1 cellular context compared by ENCODE assay signal in the genomic region with DNA sequence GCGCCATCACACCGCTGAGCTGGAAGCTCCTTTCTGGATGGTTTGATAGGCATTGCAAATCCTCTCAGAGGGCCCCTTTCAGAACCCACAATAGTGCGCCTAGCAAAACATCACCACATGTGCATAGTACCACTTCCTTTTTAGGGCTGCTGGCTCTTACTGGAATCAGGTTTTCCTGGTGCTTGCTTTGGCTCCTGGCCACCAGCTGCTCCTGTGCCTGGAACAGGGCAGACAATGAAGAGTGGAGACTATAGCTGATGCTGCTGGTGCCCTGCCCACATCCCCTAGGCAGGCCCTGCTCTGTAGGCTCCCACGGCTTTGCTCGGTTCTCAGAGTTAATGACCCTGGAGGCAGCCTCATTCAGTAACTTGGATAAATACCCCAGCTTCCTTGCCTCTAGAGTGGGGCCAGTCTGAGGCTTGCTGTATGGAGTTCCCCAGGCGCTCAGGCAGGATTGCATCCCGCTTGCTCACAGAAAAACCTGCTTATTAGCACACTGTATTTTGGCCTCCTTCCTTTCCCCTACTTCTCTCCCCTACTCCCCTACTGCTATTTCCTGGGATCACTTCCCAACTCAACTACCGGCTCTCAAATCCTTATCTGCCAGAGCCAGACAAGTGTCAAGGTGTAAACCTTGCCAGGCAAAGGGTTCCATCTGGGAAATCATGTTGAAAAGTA.
TF ChIP-seq lines count a peak whose summit lies in the region.

No MANE protein-coding gene starts in this region.

TF ChIP-seq in GM23338, 12 proteins besides CTCF, POLR2A, EP300 and RAD21 (continued from another document):
- TF ChIP-seq, protein P1, sequence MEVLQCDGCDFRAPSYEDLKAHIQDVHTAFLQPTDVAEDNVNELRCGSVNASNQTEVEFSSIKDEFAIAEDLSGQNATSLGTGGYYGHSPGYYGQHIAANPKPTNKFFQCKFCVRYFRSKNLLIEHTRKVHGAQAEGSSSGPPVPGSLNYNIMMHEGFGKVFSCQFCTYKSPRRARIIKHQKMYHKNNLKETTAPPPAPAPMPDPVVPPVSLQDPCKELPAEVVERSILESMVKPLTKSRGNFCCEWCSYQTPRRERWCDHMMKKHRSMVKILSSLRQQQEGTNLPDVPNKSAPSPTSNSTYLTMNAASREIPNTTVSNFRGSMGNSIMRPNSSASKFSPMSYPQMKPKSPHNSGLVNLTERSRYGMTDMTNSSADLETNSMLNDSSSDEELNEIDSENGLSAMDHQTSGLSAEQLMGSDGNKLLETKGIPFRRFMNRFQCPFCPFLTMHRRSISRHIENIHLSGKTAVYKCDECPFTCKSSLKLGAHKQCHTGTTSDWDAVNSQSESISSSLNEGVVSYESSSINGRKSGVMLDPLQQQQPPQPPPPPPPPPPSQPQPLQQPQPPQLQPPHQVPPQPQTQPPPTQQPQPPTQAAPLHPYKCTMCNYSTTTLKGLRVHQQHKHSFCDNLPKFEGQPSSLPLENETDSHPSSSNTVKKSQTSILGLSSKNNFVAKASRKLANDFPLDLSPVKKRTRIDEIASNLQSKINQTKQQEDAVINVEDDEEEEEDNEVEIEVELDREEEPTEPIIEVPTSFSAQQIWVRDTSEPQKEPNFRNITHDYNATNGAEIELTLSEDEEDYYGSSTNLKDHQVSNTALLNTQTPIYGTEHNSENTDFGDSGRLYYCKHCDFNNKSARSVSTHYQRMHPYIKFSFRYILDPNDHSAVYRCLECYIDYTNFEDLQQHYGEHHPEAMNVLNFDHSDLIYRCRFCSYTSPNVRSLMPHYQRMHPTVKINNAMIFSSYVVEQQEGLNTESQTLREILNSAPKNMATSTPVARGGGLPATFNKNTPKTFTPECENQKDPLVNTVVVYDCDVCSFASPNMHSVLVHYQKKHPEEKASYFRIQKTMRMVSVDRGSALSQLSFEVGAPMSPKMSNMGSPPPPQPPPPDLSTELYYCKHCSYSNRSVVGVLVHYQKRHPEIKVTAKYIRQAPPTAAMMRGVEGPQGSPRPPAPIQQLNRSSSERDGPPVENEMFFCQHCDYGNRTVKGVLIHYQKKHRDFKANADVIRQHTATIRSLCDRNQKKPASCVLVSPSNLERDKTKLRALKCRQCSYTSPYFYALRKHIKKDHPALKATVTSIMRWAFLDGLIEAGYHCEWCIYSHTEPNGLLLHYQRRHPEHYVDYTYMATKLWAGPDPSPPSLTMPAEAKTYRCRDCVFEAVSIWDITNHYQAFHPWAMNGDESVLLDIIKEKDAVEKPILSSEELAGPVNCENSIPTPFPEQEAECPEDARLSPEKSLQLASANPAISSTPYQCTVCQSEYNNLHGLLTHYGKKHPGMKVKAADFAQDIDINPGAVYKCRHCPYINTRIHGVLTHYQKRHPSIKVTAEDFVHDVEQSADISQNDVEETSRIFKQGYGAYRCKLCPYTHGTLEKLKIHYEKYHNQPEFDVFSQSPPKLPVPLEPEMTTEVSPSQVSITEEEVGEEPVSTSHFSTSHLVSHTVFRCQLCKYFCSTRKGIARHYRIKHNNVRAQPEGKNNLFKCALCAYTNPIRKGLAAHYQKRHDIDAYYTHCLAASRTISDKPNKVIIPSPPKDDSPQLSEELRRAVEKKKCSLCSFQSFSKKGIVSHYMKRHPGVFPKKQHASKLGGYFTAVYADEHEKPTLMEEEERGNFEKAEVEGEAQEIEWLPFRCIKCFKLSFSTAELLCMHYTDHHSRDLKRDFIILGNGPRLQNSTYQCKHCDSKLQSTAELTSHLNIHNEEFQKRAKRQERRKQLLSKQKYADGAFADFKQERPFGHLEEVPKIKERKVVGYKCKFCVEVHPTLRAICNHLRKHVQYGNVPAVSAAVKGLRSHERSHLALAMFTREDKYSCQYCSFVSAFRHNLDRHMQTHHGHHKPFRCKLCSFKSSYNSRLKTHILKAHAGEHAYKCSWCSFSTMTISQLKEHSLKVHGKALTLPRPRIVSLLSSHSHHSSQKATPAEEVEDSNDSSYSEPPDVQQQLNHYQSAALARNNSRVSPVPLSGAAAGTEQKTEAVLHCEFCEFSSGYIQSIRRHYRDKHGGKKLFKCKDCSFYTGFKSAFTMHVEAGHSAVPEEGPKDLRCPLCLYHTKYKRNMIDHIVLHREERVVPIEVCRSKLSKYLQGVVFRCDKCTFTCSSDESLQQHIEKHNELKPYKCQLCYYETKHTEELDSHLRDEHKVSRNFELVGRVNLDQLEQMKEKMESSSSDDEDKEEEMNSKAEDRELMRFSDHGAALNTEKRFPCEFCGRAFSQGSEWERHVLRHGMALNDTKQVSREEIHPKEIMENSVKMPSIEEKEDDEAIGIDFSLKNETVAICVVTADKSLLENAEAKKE (CRISPR knock-in tag; IDR thresholded peaks at IDR 0.05), result no peak
- TF ChIP-seq ETS1 (IDR thresholded peaks at IDR 0.05) (no peak), ZNF114 (CRISPR knock-in tag; IDR thresholded peaks at IDR 0.05) (no peak)
